Comparison of ENCODE assay signal across 3 cellular contexts in genomic region chr10:46582568-46582967, GRCh38. TPM values are rescaled to one million over a fixed set of nuclear protein-coding genes. Genes with fewer than 3 reads are reported as not detected.
"Had no signal": no experiment of that assay in that cellular context is flagged by ENCODE, and none has a peak within 500 bp of the region (broad histone marks: within the 10 kb centered on the region; RNA-seq: fewer than 3 reads in every experiment).

No MANE protein-coding gene starts in this region.

RNA-seq across cellular contexts. Expression of gene SYT15, which starts 3.6 kb away (rescaled TPM):
- total RNA-seq: GM23338, HT-29 had no signal

RNA-seq across cellular contexts. Expression of gene GPRIN2, which starts 26.1 kb away (rescaled TPM):
- polyA plus RNA-seq: IgD-negative memory B cell had no signal
